In genomic region chr6:21601932-21602390, GRCh38 we compare ENCODE assay signal across 26 cellular contexts. TPM values are rescaled to one million over a fixed set of nuclear protein-coding genes. Genes with fewer than 3 reads are reported as not detected.
DNase-seq lines count a peak whose midpoint lies in the region; ATAC-seq, FAIRE-seq and TF ChIP-seq lines count a peak whose summit lies in the region.
"Had no signal": no experiment of that assay in that cellular context is flagged by ENCODE, and none has a peak within 500 bp of the region (broad histone marks: within the 10 kb centered on the region; RNA-seq: fewer than 3 reads in every experiment).

No MANE protein-coding gene starts in this region.

- H3K9me3 Mint-ChIP-seq in mesothelial cell of epicardium, result no peaks in the 10 kb centered on the region
- H3K9me3 Mint-ChIP-seq: activated T-cell treated with anti-CD3 and anti-CD28 coated beads, Interleukin-2, amount 50 U/mL, for 24 hours; T-helper 1 cell treated with Interleukin-12 subunit alpha and Interleukin-12 subunit beta and Interleukin-4 antibody, amounts not matched to agents 30 μg/mL and 1 μg/mL, for 36 hours had no signal

- peaks cover 48% of the 10 kb centered on the region for H3K4me1 Mint-ChIP-seq in mesothelial cell of epicardium

- no peak overlapping the region for H3K4me2 ChIP-seq in GM12878 (ENCODE audit: control insufficient read depth, insufficient read depth)

- no peaks in the 10 kb centered on the region for H4K20me1 ChIP-seq in GM12878 (ENCODE audit: control insufficient read depth, insufficient read depth)

- no peaks in the 10 kb centered on the region for H3K27me3 Mint-ChIP-seq in mesothelial cell of epicardium (ENCODE audit: low read depth)

- no peak for ATAC-seq in GM12878
- no peak for ATAC-seq in GM19351 (IDR thresholded peaks at IDR 0.05; ENCODE audit: unreplicated experiment)
- ATAC-seq: activated CD4-positive, alpha-beta T cell treated with anti-CD3 and anti-CD28 coated beads for 36 hours; mucosa of descending colon; upper lobe of right lung had no signal

- TF ChIP-seq EP300 in GM12878 (IDR thresholded peaks at IDR 0.05; ENCODE audit: borderline replicate concordance in 1 of 2, control insufficient read depth in 1 of 2, low read depth in 2 of 2, low read length in 2 of 2), result no peak

- peaks cover 22% of the 10 kb centered on the region for H3K79me2 ChIP-seq in GM12878 (ENCODE audit: control insufficient read depth, insufficient read depth, low read length)

- intact Hi-C loops in GM12878 (cut with micrococcal nuclease; ENCODE audit: unreplicated experiment), result no loop called here
- intact Hi-C loops in cardiac septum (cut with DNase I), result no loop called here

- H3K4me3 ChIP-seq in BE2C (ENCODE audit: low read depth, low read length) (no peak overlapping the region), HEK293 (ENCODE audit: low read depth, low read length) (no peak overlapping the region), GM12878 (no peak overlapping the region)
- H3K4me3 ChIP-seq: mucosa of descending colon, prostate gland, SJSA1, upper lobe of right lung had no signal

- POLR2A ChIA-PET in HEK293 (lab: Yijun Ruan, JAX), result interaction anchor here (0.6 to 1.5 kb wide), 11 partner anchors 9 to 727 kb away, joined by 3 to 18 read pairs (median 4); partner anchors contain the start of gene SOX4
- POLR2A ChIA-PET in GM12878 (lab: Charles Lee), result no interaction called here

- CTCF ChIA-PET in HEK293 (lab: Yijun Ruan, JAX), result no interaction called here
- CTCF ChIA-PET in GM12878 (lab: Yijun Ruan, JAX), result no interaction called here

- SMC1A ChIA-PET in GM12878 (lab: Charles Lee; ENCODE audit: uncharacterized antibody, unreplicated experiment), result no interaction called here

- H3K27me3 ChIP-seq in BE2C, result no peaks in the 10 kb centered on the region
- no peaks in the 10 kb centered on the region for H3K27me3 ChIP-seq in GM12878 (replicated peaks in 1 of 2; ENCODE audit: control insufficient read depth in 2 of 2, insufficient read depth in 2 of 2, low read length in 1 of 2)
- H3K27me3 ChIP-seq: SJSA1, upper lobe of right lung had no signal

- peak; percentile 38 for DNase-seq in BE2C
- DNase-seq in GM12878 (ENCODE audit: low read depth, low spot score), result no peak
- no peak for DNase-seq in mesothelial cell of epicardium (ENCODE audit: low spot score in 2 of 2, unreplicated experiment in 2 of 2)
- DNase-seq in COR-L47 (lab: John Stamatoyannopoulos, UW), result no peak
- no peak for DNase-seq in stimulated activated naive CD4-positive, alpha-beta T cell treated with Interleukin-2 at 50 U/mL for 16 hours (lab: John Stamatoyannopoulos, UW)
- DNase-seq in cardiac septum (ENCODE audit: low spot score), result no peak
- DNase-seq: ACHN; activated CD4-positive, alpha-beta T cell treated with anti-CD3 and anti-CD28 coated beads for 36 hours; activated gamma-delta T cell treated with Interleukin-2 at 50 U/mL for 16 hours; activated T-cell treated with anti-CD3 and anti-CD28 coated beads, Interleukin-2, amount 50 U/mL, for 24 hours; Calu3; cortex of kidney; EL; mucosa of descending colon; NCI-H2107; NCI-H510A; upper lobe of right lung had no signal

- H3K4me3 Mint-ChIP-seq in mesothelial cell of epicardium, result no peak overlapping the region
- H3K4me3 Mint-ChIP-seq: activated CD4-positive, alpha-beta T cell treated with anti-CD3 and anti-CD28 coated beads for 36 hours; activated T-cell treated with anti-CD3 and anti-CD28 coated beads, Interleukin-2, amount 50 U/mL, for 24 hours; T-helper 1 cell treated with Interleukin-12 subunit alpha and Interleukin-12 subunit beta and Interleukin-4 antibody, amounts not matched to agents 30 μg/mL and 1 μg/mL, for 36 hours had no signal

- TF ChIP-seq RAD21 in GM12878 (IDR thresholded peaks at IDR 0.05; ENCODE audit: insufficient read depth, low read depth, low read length), result no peak

- H3K27ac ChIP-seq in HEK293 (ENCODE audit: extremely low read depth, low read depth, low read length) (no peak overlapping the region), GM12878 (ENCODE audit: control insufficient read depth, insufficient read depth) (no peak overlapping the region)
- H3K27ac ChIP-seq: C4-2B, neutrophil, prostate gland, SJSA1, upper lobe of right lung had no signal

- 94% methylated on average over 22 of the region's 23 CpGs for WGBS in GM12878 (ENCODE audit: insufficient coverage, insufficient replicate concordance, low lambda C conversion rate, missing lambda C conversion rate)

- in situ Hi-C loops in GM12878 (cut with MboI), result no loop called here

- peak overlapping the region; percentile 73 for H3K27ac Mint-ChIP-seq in mesothelial cell of epicardium
- H3K27ac Mint-ChIP-seq: activated CD4-positive, alpha-beta T cell treated with anti-CD3 and anti-CD28 coated beads for 36 hours; activated T-cell treated with anti-CD3 and anti-CD28 coated beads, Interleukin-2, amount 50 U/mL, for 24 hours; T-helper 1 cell treated with Interleukin-12 subunit alpha and Interleukin-12 subunit beta and Interleukin-4 antibody, amounts not matched to agents 30 μg/mL and 1 μg/mL, for 36 hours had no signal

- H3K36me3 Mint-ChIP-seq in mesothelial cell of epicardium, result peaks cover 25% of the 10 kb centered on the region

- RAD21 ChIA-PET in GM12878 (lab: Charles Lee; ENCODE audit: unreplicated experiment), result interaction anchor here (0.6 kb wide), 1 partner anchor 47 kb away, joined by 3 read pairs; no protein-coding TSS in a partner anchor

- peak; percentile 56 for TF ChIP-seq POLR2A in GM12878 (IDR thresholded peaks at IDR 0.05; ENCODE audit: low read depth, low read length)

- H3K36me3 ChIP-seq in BE2C, result peaks cover 33% of the 10 kb centered on the region
- peaks cover 19 to 27% of the 10 kb centered on the region in 2 experiments for H3K36me3 ChIP-seq in HEK293 (ENCODE audit: control insufficient read depth in 2 of 2, insufficient read depth in 1 of 2, low read length in 2 of 2)
- H3K36me3 ChIP-seq in GM12878 (ENCODE audit: control insufficient read depth in 2 of 2, insufficient read depth in 2 of 2, low read length in 1 of 2), result no peaks in the 10 kb centered on the region
- H3K36me3 ChIP-seq: neutrophil, prostate gland, upper lobe of right lung had no signal

- no peak overlapping the region for H2AFZ ChIP-seq in GM12878 (ENCODE audit: control insufficient read depth, low read depth, low read length)

- H3K4me1 ChIP-seq in BE2C (no peaks in the 10 kb centered on the region), HEK293 (ENCODE audit: control insufficient read depth, insufficient read depth, low read length) (peaks cover 12% of the 10 kb centered on the region), GM12878 (ENCODE audit: control insufficient read depth, insufficient read depth, low read length) (0 out of 2 replicates have a peak, but pooled peaks cover 5% of the 10 kb centered on the region)
- H3K4me1 ChIP-seq: prostate gland had no signal

- no peak overlapping the region for H3K9ac ChIP-seq in GM12878 (ENCODE audit: control insufficient read depth, insufficient read depth, low read length)

- H3K9me3 ChIP-seq in BE2C, result no peaks in the 10 kb centered on the region
- no peaks in the 10 kb centered on the region for H3K9me3 ChIP-seq in HEK293 (ENCODE audit: control insufficient read depth, insufficient read depth, low read depth, low read length)
- H3K9me3 ChIP-seq in GM12878 (replicated peaks; ENCODE audit: control insufficient read depth, insufficient read depth, low read length), result no peaks in the 10 kb centered on the region; the same call in 2 of the 3 replicates
- H3K9me3 ChIP-seq: mucosa of descending colon, neutrophil, prostate gland, SJSA1, upper lobe of right lung had no signal

- FAIRE-seq in GM12878 (lab: Jason Lieb, UNC), result no peak
- FAIRE-seq: endometrium, keratinocyte had no signal

- BruUV-seq in GM12878 (replicated peaks; lab: Mats Ljungman, UMichigan), result no TSS peak

- TF ChIP-seq CTCF in BE2C (IDR thresholded peaks at IDR 0.05; ENCODE audit: low read depth, low read length) (no peak), HEK293 (tag by site-specific recombination; IDR thresholded peaks at IDR 0.05) (no peak), GM12878 (IDR thresholded peaks at IDR 0.05 in 2 of 3, conservative IDR thresholded peaks at IDR 0.05 in 1 of 3; ENCODE audit: control insufficient read depth in 2 of 3, extremely low read depth in 1 of 3, insufficient read depth in 1 of 3, low read depth in 3 of 3, low read length in 3 of 3) (no peak), mesothelial cell of epicardium (IDR thresholded peaks at IDR 0.05; ENCODE audit: unreplicated experiment) (no peak)

TF ChIP-seq in HEK293, 187 proteins besides CTCF, POLR2A, EP300 and RAD21:
- TF ChIP-seq ZNF202 (tag by site-specific recombination; IDR thresholded peaks at IDR 0.05; ENCODE audit: borderline replicate concordance), result peak; percentile 81; the same call in 1 of the 2 replicates
- no peak for TF ChIP-seq ZFP37 (tag by site-specific recombination; IDR thresholded peaks at IDR 0.05)
TF ChIP-seq in HEK293: peak in this region for 1.

RNA-seq across cellular contexts. Expression of gene SOX4, which starts 8.4 kb away (rescaled TPM):
- polyA plus RNA-seq in BE2C (2012; ENCODE audit: insufficient read depth, insufficient read length, low read depth), result 37.2 TPM
- total RNA-seq in GM12878 (2013; cell fraction: nucleolus; rRNA removed), result 29.1 and 31.1 TPM in 2 replicates
- total RNA-seq in GM12878 (2014; rRNA removed) (22.8 and 24.2 TPM in 2 replicates), GM12878 (2014; rRNA removed; fragmentation: Illumina TruSeq; extraction: Trizol) (20.9 and 22.0 TPM in 2 replicates), GM12878 (2021) (49.4 and 49.9 TPM in 2 replicates), mesothelial cell of epicardium (221 to 224 TPM (median 223 TPM) in 3 replicates), cardiac septum (9.8 TPM)
- 6.2 TPM for polyA plus RNA-seq in GM12878 (2011; ENCODE audit: low read depth)
- polyA plus RNA-seq in GM12878 (2011; rRNA removed) (16.8 and 16.9 TPM in 2 replicates), GM12878 (2014; fragmentation: Illumina TruSeq; extraction: Trizol) (19.8 and 23.7 TPM in 2 replicates), GM12878 (2014; fragmentation: Nextera tagmentation; extraction: Ambion mirVana) (100 to 1,000 TPM in 1 of 2 experiments, 10 to 100 TPM in 1; 46.3 to 119 TPM), GM12878 (2014; rRNA removed) (19.6 and 19.7 TPM in 2 replicates), GM12878 (2016; fragmentation: Nextera tagmentation; extraction: Ambion mirVana) (10 to 100 TPM; 30.2 to 32.3 TPM)
- 6.8 and 9.5 TPM in 2 replicates for polyA plus RNA-seq in GM12878 (2011; cell fraction: cytosol; rRNA removed)
- polyA plus RNA-seq in GM12878 (2011; cell fraction: nucleus; rRNA removed), result 13.9 and 18.1 TPM in 2 replicates
- 14.1 and 20.0 TPM in 2 replicates for polyA plus RNA-seq in GM12878 (2012)
- 11.8 and 15.6 TPM in 2 replicates for polyA minus RNA-seq in GM12878 (2011; rRNA and poly(A)+ RNA removed)
- 10.8 TPM in 2 replicates for polyA minus RNA-seq in GM12878 (2011; cell fraction: cytosol; rRNA and poly(A)+ RNA removed)
- polyA minus RNA-seq in GM12878 (2011; cell fraction: nucleus; rRNA and poly(A)+ RNA removed), result 12.8 and 22.2 TPM in 2 replicates
